ENCODE assay signal across 33 cellular contexts in genomic region chr9:123530244-123530643, GRCh38.
DNase-seq lines count a peak whose midpoint lies in the region; ATAC-seq, FAIRE-seq and TF ChIP-seq lines count a peak whose summit lies in the region.
"Had no signal": no experiment of that assay in that cellular context is flagged by ENCODE, and none has a peak within 500 bp of the region (broad histone marks: within the 10 kb centered on the region; RNA-seq: fewer than 3 reads in every experiment).

No MANE protein-coding gene starts in this region.

- H3K9me1 ChIP-seq in K562 (ENCODE audit: control insufficient read depth, insufficient read depth, low read length) (no peaks in the 10 kb centered on the region), endothelial cell of umbilical vein (replicated peaks; ENCODE audit: control insufficient read depth, extremely low read depth, insufficient read depth, low read length) (no peaks in the 10 kb centered on the region)

- no peak overlapping the region for H2AFZ ChIP-seq in HepG2 (ENCODE audit: low read length)
- H2AFZ ChIP-seq in K562 (ENCODE audit: low read depth, low read length), result no peak overlapping the region
- H2AFZ ChIP-seq in endothelial cell of umbilical vein (ENCODE audit: low read depth, low read length), result no peak overlapping the region

- no peaks in the 10 kb centered on the region for H3K27me3 ChIP-seq in HepG2 (ENCODE audit: control insufficient read depth in 1 of 2, insufficient read depth in 2 of 2, low read length in 2 of 2)
- H3K27me3 ChIP-seq in right lobe of liver, result no peaks in the 10 kb centered on the region
- no peaks in the 10 kb centered on the region for H3K27me3 ChIP-seq in K562 (ENCODE audit: control insufficient read depth in 2 of 2, insufficient read depth in 2 of 2, low read length in 2 of 2)
- H3K27me3 ChIP-seq in endothelial cell of umbilical vein (ENCODE audit: control insufficient read depth in 2 of 2, insufficient read depth in 2 of 2, low read length in 2 of 2), result no peaks in the 10 kb centered on the region
- no peaks in the 10 kb centered on the region for H3K27me3 ChIP-seq in upper lobe of left lung
- H3K27me3 ChIP-seq: BE2C; BLaER1; BLaER1 treated with 17β-estradiol and CSF1 and Interleukin-3, amounts not matched to agents 10 nM and 100 nM had no signal

- no peak overlapping the region for H3K4me2 ChIP-seq in HepG2 (ENCODE audit: low read depth, low read length)
- no peak overlapping the region for H3K4me2 ChIP-seq in K562 (ENCODE audit: insufficient read depth, low read length)
- H3K4me2 ChIP-seq in endothelial cell of umbilical vein (ENCODE audit: insufficient read depth, low read length), result no peak overlapping the region
- H3K4me2 ChIP-seq: A549; BLaER1; BLaER1 treated with 17β-estradiol and CSF1 and Interleukin-3, amounts not matched to agents 10 nM and 100 nM had no signal

- BruUV-seq in HepG2 (replicated peaks; lab: Mats Ljungman, UMichigan) (no TSS peak), K562 (replicated peaks; lab: Mats Ljungman, UMichigan) (no TSS peak), endothelial cell of umbilical vein (replicated peaks; lab: Mats Ljungman, UMichigan) (no TSS peak)

- dilution Hi-C loops in endothelial cell of umbilical vein (cut with MboI; ENCODE audit: extremely low pct_ligation_motif_present, low sequenced_read_pairs), result no loop called here

- DNase-seq in HepG2 (ENCODE audit: low spot score), result no peak
- no peak for DNase-seq in right lobe of liver
- no peak for DNase-seq in K562 (ENCODE audit: extremely low read depth in 1 of 4, low spot score in 3 of 4)
- DNase-seq in endothelial cell of umbilical vein (ENCODE audit: low read depth, low spot score), result no peak
- DNase-seq in NCI-H524 (lab: John Stamatoyannopoulos, UW), result no peak
- DNase-seq in upper lobe of left lung, result no peak
- DNase-seq: 8988T; ACHN; AML-193; BE2C; C1 segment of cervical spinal cord; Caco-2; Calu3; CD4-positive, alpha-beta memory T cell; CD4-positive, alpha-beta T cell; CD4-positive, CD25-positive, alpha-beta regulatory T cell; CD8-positive, alpha-beta memory T cell; CD8-positive, alpha-beta T cell; COR-L47; DMS 273 treated with DMSO at 0.1 percent for 48 hours; DMS153; DMS53; DMS79; DMS79 treated with DMSO at 0.1 percent for 48 hours; DND-41; EL had no signal

- H3K79me2 ChIP-seq in HepG2 (ENCODE audit: insufficient read depth, low read length), result no peaks in the 10 kb centered on the region
- no peaks in the 10 kb centered on the region for H3K79me2 ChIP-seq in K562 (ENCODE audit: control insufficient read depth, insufficient read depth, low read length)
- H3K79me2 ChIP-seq in endothelial cell of umbilical vein (ENCODE audit: control insufficient read depth, insufficient read depth, low read length), result no peaks in the 10 kb centered on the region

- TF ChIP-seq EP300 in HepG2 (IDR thresholded peaks at IDR 0.05; ENCODE audit: low read depth in 2 of 2, low read length in 2 of 2), result no peak
- no peak for TF ChIP-seq EP300 in HepG2 (CRISPR knock-in tag; IDR thresholded peaks at IDR 0.05; ENCODE audit: borderline replicate concordance)
- TF ChIP-seq EP300 in K562 (IDR thresholded peaks at IDR 0.05; ENCODE audit: low read length), result no peak
- TF ChIP-seq EP300 in upper lobe of left lung (IDR thresholded peaks at IDR 0.05), result no peak

- H3K9ac ChIP-seq in HepG2 (ENCODE audit: insufficient read depth, low read depth, low read length) (no peak overlapping the region), K562 (ENCODE audit: insufficient read depth in 1 of 2, low read depth in 2 of 2, low read length in 2 of 2) (no peak overlapping the region), endothelial cell of umbilical vein (replicated peaks; ENCODE audit: extremely low read depth, insufficient read depth, low read length) (no peak overlapping the region)
- H3K9ac ChIP-seq: BLaER1; BLaER1 treated with 17β-estradiol and CSF1 and Interleukin-3, amounts not matched to agents 10 nM and 100 nM had no signal

- FAIRE-seq in HepG2 (lab: Jason Lieb, UNC) (no peak), K562 (lab: Jason Lieb, UNC) (no peak), endothelial cell of umbilical vein (lab: Jason Lieb, UNC) (peak; percentile 40)
- FAIRE-seq: A204.1, A549, D721Med had no signal

- no peak overlapping the region for H3K27ac ChIP-seq in HepG2 (ENCODE audit: extremely low read length, insufficient read depth, low read length)
- H3K27ac ChIP-seq in right lobe of liver, result no peak overlapping the region
- no peak overlapping the region for H3K27ac ChIP-seq in K562 (ENCODE audit: extremely low read depth, low read depth, low read length)
- no peak overlapping the region for H3K27ac ChIP-seq in endothelial cell of umbilical vein (ENCODE audit: insufficient read depth, low read depth, low read length)
- H3K27ac ChIP-seq in upper lobe of left lung, result no peak overlapping the region
- H3K27ac ChIP-seq: 22Rv1; A549; BLaER1; BLaER1 treated with 17β-estradiol and CSF1 and Interleukin-3, amounts not matched to agents 10 nM and 100 nM; C4-2B had no signal

- TF ChIP-seq RAD21 in HepG2 (CRISPR knock-in tag; IDR thresholded peaks at IDR 0.05), result no peak
- TF ChIP-seq RAD21 in K562 (CRISPR knock-in tag; conservative IDR thresholded peaks at IDR 0.05 in 1 of 2, IDR thresholded peaks at IDR 0.05 in 1 of 2), result no peak

- no peaks in the 10 kb centered on the region for H4K20me1 ChIP-seq in HepG2 (ENCODE audit: insufficient read depth, low read length)
- no peaks in the 10 kb centered on the region for H4K20me1 ChIP-seq in K562 (replicated peaks; ENCODE audit: control insufficient read depth, insufficient read depth, low read length)
- H4K20me1 ChIP-seq in endothelial cell of umbilical vein (replicated peaks; ENCODE audit: control insufficient read depth, extremely low read depth, insufficient read depth, low read length), result no peaks in the 10 kb centered on the region
- H4K20me1 ChIP-seq: BLaER1 had no signal

- peaks cover 2 to 6% of the 10 kb centered on the region in 2 experiments; a peak in 3 of 5 replicates for H3K36me3 ChIP-seq in HepG2 (replicated peaks in 1 of 2; ENCODE audit: control insufficient read depth in 1 of 2, insufficient read depth in 2 of 2, low read length in 2 of 2)
- no peaks in the 10 kb centered on the region for H3K36me3 ChIP-seq in right lobe of liver
- no peaks in the 10 kb centered on the region for H3K36me3 ChIP-seq in K562 (ENCODE audit: control insufficient read depth, insufficient read depth, low read length)
- no peaks in the 10 kb centered on the region for H3K36me3 ChIP-seq in endothelial cell of umbilical vein (ENCODE audit: control insufficient read depth in 2 of 2, extremely low read depth in 1 of 2, insufficient read depth in 2 of 2, low read length in 2 of 2)
- no peaks in the 10 kb centered on the region for H3K36me3 ChIP-seq in upper lobe of left lung
- H3K36me3 ChIP-seq: BE2C had no signal

- no peak for ATAC-seq in HepG2
- ATAC-seq in right lobe of liver, result no peak
- no peak for ATAC-seq in K562
- no peak for ATAC-seq in upper lobe of left lung (ENCODE audit: low FRiP score in 2 of 2)
- ATAC-seq: A549; CD8-positive, alpha-beta T cell had no signal

- in situ Hi-C loops in HepG2 (cut with HindIII; ENCODE audit: extremely low pct_ligation_motif_present, low pct_unique_long_range_greater_than_20kb), result no loop called here
- in situ Hi-C loops in K562 (cut with MboI), result loop anchor here (25.0 kb wide), 1 partner anchor 782 kb away; no protein-coding TSS in a partner anchor

- TF ChIP-seq CTCF in HepG2 (CRISPR knock-in tag; IDR thresholded peaks at IDR 0.05), result no peak
- no peak for TF ChIP-seq CTCF in right lobe of liver (IDR thresholded peaks at IDR 0.05)
- no peak for TF ChIP-seq CTCF in K562 (IDR thresholded peaks at IDR 0.05 in 2 of 3, conservative IDR thresholded peaks at IDR 0.05 in 1 of 3; ENCODE audit: insufficient read depth in 2 of 3, low read depth in 1 of 3, low read length in 3 of 3)
- no peak for TF ChIP-seq CTCF in endothelial cell of umbilical vein (IDR thresholded peaks at IDR 0.05; ENCODE audit: extremely low read depth in 1 of 2, insufficient read depth in 1 of 2, low read depth in 1 of 2, low read length in 2 of 2)
- TF ChIP-seq CTCF in upper lobe of left lung (IDR thresholded peaks at IDR 0.05), result no peak

- H3K4me3 ChIP-seq in HepG2 (replicated peaks in 1 of 3; ENCODE audit: insufficient read depth in 1 of 3, low read depth in 2 of 3, low read length in 3 of 3) (no peak overlapping the region), right lobe of liver (no peak overlapping the region), K562 (no peak overlapping the region), endothelial cell of umbilical vein (replicated peaks in 1 of 3; ENCODE audit: insufficient read depth in 1 of 3, low read depth in 1 of 3, low read length in 3 of 3) (no peak overlapping the region), upper lobe of left lung (no peak overlapping the region)
- H3K4me3 ChIP-seq: A549; BLaER1; BLaER1 treated with 17β-estradiol and CSF1 and Interleukin-3, amounts not matched to agents 10 nM and 100 nM had no signal

- POLR2A ChIA-PET in HepG2 (lab: Yijun Ruan, JAX), result no interaction called here
- POLR2A ChIA-PET in K562 (lab: Yijun Ruan, JAX), result no interaction called here
- POLR2A ChIA-PET in endothelial cell of umbilical vein (lab: Charles Lee), result no interaction called here

- H3K4me1 ChIP-seq in HepG2 (ENCODE audit: insufficient read depth, low read length), result peaks cover 10% of the 10 kb centered on the region
- H3K4me1 ChIP-seq in right lobe of liver, result peaks cover 0 to 1% (median 0%) of the 10 kb centered on the region in 4 donors
- peaks cover 2 to 5% of the 10 kb centered on the region in 2 experiments; a peak in 2 of 5 replicates for H3K4me1 ChIP-seq in K562 (replicated peaks in 1 of 2; ENCODE audit: control insufficient read depth in 2 of 2, insufficient read depth in 2 of 2, low read length in 2 of 2)
- no peaks in the 10 kb centered on the region for H3K4me1 ChIP-seq in endothelial cell of umbilical vein (ENCODE audit: control insufficient read depth, extremely low read depth, insufficient read depth, low read length)
- H3K4me1 ChIP-seq in upper lobe of left lung, result no peaks in the 10 kb centered on the region
- H3K4me1 ChIP-seq: A549, BE2C, BLaER1, Caco-2 had no signal

- WGBS in HepG2 (ENCODE audit: low lambda C conversion rate), result 86% methylated on average over 4 of the region's 4 CpGs
- WGBS in right lobe of liver (ENCODE audit: insufficient coverage, low coverage, low lambda C conversion rate, missing lambda C conversion rate), result 80% methylated on average over 4 of the region's 4 CpGs
- 53% methylated on average over 4 of the region's 4 CpGs for WGBS in K562 (ENCODE audit: insufficient coverage, low coverage, missing lambda C conversion rate)
- WGBS in upper lobe of left lung, 2 donors, result 71 to 72% methylated on average over 4 of the region's 4 CpGs

- intact Hi-C loops in HepG2 (cut with micrococcal nuclease; ENCODE audit: unreplicated experiment), result no loop called here
- intact Hi-C loops in right lobe of liver (cut with DNase I), result no loop called here
- intact Hi-C loops in K562 (cut with micrococcal nuclease), result no loop called here
- intact Hi-C loops in endothelial cell of umbilical vein (cut with micrococcal nuclease), result no loop called here

- peaks cover 8% of the 10 kb centered on the region for H3K9me3 ChIP-seq in HepG2 (ENCODE audit: low read length)
- H3K9me3 ChIP-seq in right lobe of liver, result no peaks in the 10 kb centered on the region
- H3K9me3 ChIP-seq in K562 (replicated peaks; ENCODE audit: control insufficient read depth, insufficient read depth, low read depth, low read length), result no peaks in the 10 kb centered on the region; the same call in 1 of the 2 replicates
- H3K9me3 ChIP-seq in endothelial cell of umbilical vein (replicated peaks; ENCODE audit: control insufficient read depth, insufficient read depth, low read length), result no peaks in the 10 kb centered on the region
- H3K9me3 ChIP-seq in upper lobe of left lung, result peaks cover 0 to 4% (median 0%) of the 10 kb centered on the region in 4 donors
- H3K9me3 ChIP-seq: BE2C had no signal

- TF ChIP-seq POLR2A in HepG2 (IDR thresholded peaks at IDR 0.05; ENCODE audit: insufficient read depth in 1 of 2, low read depth in 2 of 2, low read length in 2 of 2) (no peak), right lobe of liver (IDR thresholded peaks at IDR 0.05) (no peak), K562 (conservative IDR thresholded peaks at IDR 0.05) (no peak), endothelial cell of umbilical vein (IDR thresholded peaks at IDR 0.05; ENCODE audit: low read depth, low read length) (no peak), upper lobe of left lung (IDR thresholded peaks at IDR 0.05) (no peak)

- CTCF ChIA-PET in HepG2 (lab: Yijun Ruan, JAX; ENCODE audit: low intra/inter-chr PET ratio, low total read pairs), result no interaction called here
- CTCF ChIA-PET in K562 (lab: Yijun Ruan, JAX; ENCODE audit: low intra/inter-chr PET ratio), result no interaction called here
- CTCF ChIA-PET in endothelial cell of umbilical vein (lab: Charles Lee), result no interaction called here

Comparison
In these comparisons a context has a peak if more than half of its experiments do, and no peak if none do; other contexts are left out.
1. Of the 241 proteins assayed by ChIP-seq in both HepG2 and K562: peak only in HepG2: none; only in K562: RFX5; in both: ZFP1; in neither: 239.